In genomic region chr5:137743031-137743640, GRCh38 we compare ENCODE assay signal across 8 cellular contexts. TPM values are rescaled to one million over a fixed set of nuclear protein-coding genes. Genes with fewer than 3 reads are reported as not detected.
DNase-seq lines count a peak whose midpoint lies in the region; ATAC-seq and TF ChIP-seq lines count a peak whose summit lies in the region.

No MANE protein-coding gene starts in this region.

- no peaks in the 10 kb centered on the region for H3K79me2 ChIP-seq in OCI-LY7 (ENCODE audit: insufficient read depth, low read depth, low read length)

- H4K20me1 ChIP-seq in OCI-LY7 (ENCODE audit: insufficient read depth, low read length): 0 out of 2 replicates have a peak, but pooled peaks cover under 1% of the 10 kb centered on the region

- DNase-seq in CD4-positive, alpha-beta T cell: peak in 9 of 10 experiments; percentile 23 to 59 (median 44)
- DNase-seq in OCI-LY7 (ENCODE audit: low spot score) (peak; percentile 73), foreskin fibroblast (peak; percentile 46 to 85), omental fat pad (ENCODE audit: low spot score) (no peak), NCI-H187 treated with DMSO at 0.1 percent for 48 hours (lab: John Stamatoyannopoulos, UW) (no peak)
- peak; percentile 43 for DNase-seq in activated T-helper 2 cell treated with anti-CD3 and anti-CD28 coated beads, Interferon-gamma antibody, Interleukin-2, Interleukin-4, amounts not matched to agents 10 μg/mL and 5 μg/mL and 100 μg/mL, durations not matched to agents 14 hours and 24 hours and 36 hours (ENCODE audit: low spot score)

- H2AFZ ChIP-seq in OCI-LY7 (ENCODE audit: low read length): no peak overlapping the region

- no peaks in the 10 kb centered on the region for H3K27me3 ChIP-seq in CD4-positive, alpha-beta T cell (ENCODE audit: control insufficient read depth, insufficient read depth, low read length)

- H3K4me1 Mint-ChIP-seq in CD4-positive, alpha-beta T cell (ENCODE audit: low read depth): peaks cover 20% of the 10 kb centered on the region
- H3K4me1 Mint-ChIP-seq in activated T-helper 2 cell treated with anti-CD3 and anti-CD28 coated beads, Interferon-gamma antibody, Interleukin-2, Interleukin-4, amounts not matched to agents 10 μg/mL and 5 μg/mL and 100 μg/mL, durations not matched to agents 14 hours and 24 hours and 36 hours (ENCODE audit: low read depth): no peaks in the 10 kb centered on the region

- intact Hi-C loops in CD4-positive, alpha-beta T cell (cut with DNase I, micrococcal nuclease): loop anchor here (1.0 kb wide), 2 partner anchors 83 to 114 kb away; no protein-coding TSS in a partner anchor
- intact Hi-C loops in OCI-LY7 (cut with micrococcal nuclease; ENCODE audit: unreplicated experiment): loop anchor here (1.0 to 10.0 kb wide), 2 partner anchors 114 to 938 kb away; no protein-coding TSS in a partner anchor
- intact Hi-C loops in activated T-helper 2 cell treated with anti-CD3 and anti-CD28 coated beads, Interferon-gamma antibody, Interleukin-2, Interleukin-4, amounts not matched to agents 10 μg/mL and 5 μg/mL and 100 μg/mL, durations not matched to agents 14 hours and 24 hours and 36 hours (cut with micrococcal nuclease): loop anchor here (1.0 kb wide), 2 partner anchors 83 to 114 kb away; no protein-coding TSS in a partner anchor

- H3K9me3 Mint-ChIP-seq in CD4-positive, alpha-beta T cell: no peaks in the 10 kb centered on the region
- H3K9me3 Mint-ChIP-seq in activated T-helper 2 cell treated with anti-CD3 and anti-CD28 coated beads, Interferon-gamma antibody, Interleukin-2, Interleukin-4, amounts not matched to agents 10 μg/mL and 5 μg/mL and 100 μg/mL, durations not matched to agents 14 hours and 24 hours and 36 hours: peaks cover 1% of the 10 kb centered on the region

- TF ChIP-seq RAD21 in Ishikawa (IDR thresholded peaks at IDR 0.05; ENCODE audit: low read depth): peak; percentile 56

- no peaks in the 10 kb centered on the region for H3K27me3 Mint-ChIP-seq in CD4-positive, alpha-beta T cell
- no peaks in the 10 kb centered on the region for H3K27me3 Mint-ChIP-seq in activated T-helper 2 cell treated with anti-CD3 and anti-CD28 coated beads, Interferon-gamma antibody, Interleukin-2, Interleukin-4, amounts not matched to agents 10 μg/mL and 5 μg/mL and 100 μg/mL, durations not matched to agents 14 hours and 24 hours and 36 hours (ENCODE audit: low read depth)

- CTCF ChIA-PET in CD4-positive, alpha-beta T cell (lab: Charles Lee): interaction anchor here (0.6 to 4.8 kb wide), 25 partner anchors 9 to 588 kb away, joined by 3 to 88 read pairs (median 3); partner anchors contain the start of gene HNRNPA0
- CTCF ChIA-PET in OCI-LY7 (lab: Charles Lee; ENCODE audit: unreplicated experiment): interaction anchor here (0.9 to 2.7 kb wide), 2 partner anchors 83 to 113 kb away, joined by 3 to 12 read pairs; no protein-coding TSS in a partner anchor

- ATAC-seq in CD4-positive, alpha-beta T cell (ENCODE audit: poor library complexity): peak; percentile 91
- ATAC-seq in GM19452 (IDR thresholded peaks at IDR 0.05; ENCODE audit: unreplicated experiment) (peak; percentile 70), omental fat pad (ENCODE audit: low FRiP score) (peak; percentile 45)

- TF ChIP-seq EP300 in Ishikawa (IDR thresholded peaks at IDR 0.05; ENCODE audit: borderline replicate concordance): no peak

- no peaks in the 10 kb centered on the region for H3K9me2 ChIP-seq in OCI-LY7 (ENCODE audit: insufficient read depth, low read length)

- no TSS peak for BruUV-seq in OCI-LY7 (replicated peaks; lab: Mats Ljungman, UMichigan)

- no peak overlapping the region for H3K27ac Mint-ChIP-seq in CD4-positive, alpha-beta T cell
- H3K27ac Mint-ChIP-seq in activated T-helper 2 cell treated with anti-CD3 and anti-CD28 coated beads, Interferon-gamma antibody, Interleukin-2, Interleukin-4, amounts not matched to agents 10 μg/mL and 5 μg/mL and 100 μg/mL, durations not matched to agents 14 hours and 24 hours and 36 hours: no peak overlapping the region

- no peaks in the 10 kb centered on the region for H3K9me3 ChIP-seq in CD4-positive, alpha-beta T cell (ENCODE audit: control insufficient read depth, low read length)
- 0 out of 2 replicates have a peak, but pooled peaks cover 3% of the 10 kb centered on the region for H3K9me3 ChIP-seq in OCI-LY7 (ENCODE audit: low read length)

- POLR2A ChIA-PET in CD4-positive, alpha-beta T cell (lab: Charles Lee): interaction anchor here (0.6 to 4.3 kb wide), 7 partner anchors 11 to 115 kb away, joined by 3 to 44 read pairs (median 8); partner anchors contain the start of gene HNRNPA0
- POLR2A ChIA-PET in OCI-LY7 (lab: Charles Lee): interaction anchor here (0.5 to 1.1 kb wide), 6 partner anchors 8 to 1747 kb away, joined by 3 to 7 read pairs (median 4); no protein-coding TSS in a partner anchor

- H3K4me2 ChIP-seq in OCI-LY7 (ENCODE audit: low read length): no peak overlapping the region

- no peaks in the 10 kb centered on the region for H3K36me3 Mint-ChIP-seq in CD4-positive, alpha-beta T cell (ENCODE audit: low read depth)
- H3K36me3 Mint-ChIP-seq in activated T-helper 2 cell treated with anti-CD3 and anti-CD28 coated beads, Interferon-gamma antibody, Interleukin-2, Interleukin-4, amounts not matched to agents 10 μg/mL and 5 μg/mL and 100 μg/mL, durations not matched to agents 14 hours and 24 hours and 36 hours (ENCODE audit: low read depth): peaks cover under 1% of the 10 kb centered on the region

- H3K4me3 Mint-ChIP-seq in CD4-positive, alpha-beta T cell: no peak overlapping the region
- H3K4me3 Mint-ChIP-seq in activated T-helper 2 cell treated with anti-CD3 and anti-CD28 coated beads, Interferon-gamma antibody, Interleukin-2, Interleukin-4, amounts not matched to agents 10 μg/mL and 5 μg/mL and 100 μg/mL, durations not matched to agents 14 hours and 24 hours and 36 hours (ENCODE audit: low read depth): no peak overlapping the region

- no peak overlapping the region for H3K27ac ChIP-seq in CD4-positive, alpha-beta T cell (ENCODE audit: low read depth, low read length)
- H3K27ac ChIP-seq in OCI-LY7 (ENCODE audit: low read depth, low read length, poor library complexity, severe bottlenecking): no peak overlapping the region

- H3K4me1 ChIP-seq in OCI-LY7 (ENCODE audit: insufficient read depth, low read length, poor library complexity, severe bottlenecking): no peaks in the 10 kb centered on the region

- no peaks in the 10 kb centered on the region for H3K36me3 ChIP-seq in OCI-LY7 (ENCODE audit: insufficient read depth, low read length)

- H3K4me3 ChIP-seq in OCI-LY7 (ENCODE audit: low read depth, low read length, poor library complexity, severe bottlenecking) (no peak overlapping the region), foreskin fibroblast (ENCODE audit: low read depth in 1 of 2, low read length in 2 of 2) (no peak overlapping the region)

- peak; percentile 78 for TF ChIP-seq CTCF in CD4-positive, alpha-beta T cell (IDR thresholded peaks at IDR 0.05)
- TF ChIP-seq CTCF in OCI-LY7 (conservative IDR thresholded peaks at IDR 0.05; ENCODE audit: low read length) (peak; percentile 80), foreskin fibroblast (IDR thresholded peaks at IDR 0.05; ENCODE audit: low read depth, low read length) (peak; percentile 67), omental fat pad (IDR thresholded peaks at IDR 0.05) (peak in 1 of 3 donors; percentile 17)

TF ChIP-seq in Ishikawa, 13 proteins besides CTCF, POLR2A, EP300 and RAD21:
- TF ChIP-seq EGR1 (IDR thresholded peaks at IDR 0.05) (no peak), CREB1 (IDR thresholded peaks at IDR 0.05; ENCODE audit: low read depth) (no peak), YY1 (IDR thresholded peaks at IDR 0.05; ENCODE audit: low read depth) (no peak), ZBTB7A (IDR thresholded peaks at IDR 0.05; ENCODE audit: low read depth) (no peak), TAF1 (IDR thresholded peaks at IDR 0.05; ENCODE audit: low read depth) (no peak), CEBPB (IDR thresholded peaks at IDR 0.05) (no peak), FOXM1 (IDR thresholded peaks at IDR 0.05; ENCODE audit: borderline replicate concordance, low read depth) (no peak)
- TF ChIP-seq, protein P1, sequence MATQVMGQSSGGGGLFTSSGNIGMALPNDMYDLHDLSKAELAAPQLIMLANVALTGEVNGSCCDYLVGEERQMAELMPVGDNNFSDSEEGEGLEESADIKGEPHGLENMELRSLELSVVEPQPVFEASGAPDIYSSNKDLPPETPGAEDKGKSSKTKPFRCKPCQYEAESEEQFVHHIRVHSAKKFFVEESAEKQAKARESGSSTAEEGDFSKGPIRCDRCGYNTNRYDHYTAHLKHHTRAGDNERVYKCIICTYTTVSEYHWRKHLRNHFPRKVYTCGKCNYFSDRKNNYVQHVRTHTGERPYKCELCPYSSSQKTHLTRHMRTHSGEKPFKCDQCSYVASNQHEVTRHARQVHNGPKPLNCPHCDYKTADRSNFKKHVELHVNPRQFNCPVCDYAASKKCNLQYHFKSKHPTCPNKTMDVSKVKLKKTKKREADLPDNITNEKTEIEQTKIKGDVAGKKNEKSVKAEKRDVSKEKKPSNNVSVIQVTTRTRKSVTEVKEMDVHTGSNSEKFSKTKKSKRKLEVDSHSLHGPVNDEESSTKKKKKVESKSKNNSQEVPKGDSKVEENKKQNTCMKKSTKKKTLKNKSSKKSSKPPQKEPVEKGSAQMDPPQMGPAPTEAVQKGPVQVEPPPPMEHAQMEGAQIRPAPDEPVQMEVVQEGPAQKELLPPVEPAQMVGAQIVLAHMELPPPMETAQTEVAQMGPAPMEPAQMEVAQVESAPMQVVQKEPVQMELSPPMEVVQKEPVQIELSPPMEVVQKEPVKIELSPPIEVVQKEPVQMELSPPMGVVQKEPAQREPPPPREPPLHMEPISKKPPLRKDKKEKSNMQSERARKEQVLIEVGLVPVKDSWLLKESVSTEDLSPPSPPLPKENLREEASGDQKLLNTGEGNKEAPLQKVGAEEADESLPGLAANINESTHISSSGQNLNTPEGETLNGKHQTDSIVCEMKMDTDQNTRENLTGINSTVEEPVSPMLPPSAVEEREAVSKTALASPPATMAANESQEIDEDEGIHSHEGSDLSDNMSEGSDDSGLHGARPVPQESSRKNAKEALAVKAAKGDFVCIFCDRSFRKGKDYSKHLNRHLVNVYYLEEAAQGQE (IDR thresholded peaks at IDR 0.05; ENCODE audit: low read depth): no peak

RNA-seq across cellular contexts. Expression of gene KLHL3, which starts 7.2 kb away (rescaled TPM):
- total RNA-seq in CD4-positive, alpha-beta T cell: 10 to 100 TPM; 22.0 to 25.9 TPM
- total RNA-seq in OCI-LY7 (2014; rRNA removed; shearing (Covaris generic)): 0.23 and 0.28 TPM in 2 replicates
- total RNA-seq in OCI-LY7 (2022): 5.2 and 6.2 TPM in 2 replicates
- total RNA-seq in activated T-helper 2 cell treated with anti-CD3 and anti-CD28 coated beads, Interferon-gamma antibody, Interleukin-2, Interleukin-4, amounts not matched to agents 10 μg/mL and 5 μg/mL and 100 μg/mL, durations not matched to agents 14 hours and 24 hours and 36 hours: 1.7 and 2.3 TPM in 2 replicates
- total RNA-seq in omental fat pad: 1 to 10 TPM; 1.8 to 9.8 (median 4.0) TPM

RNA-seq across cellular contexts. Expression of gene HNRNPA0, which starts 11.0 kb away (rescaled TPM):
- 10 to 100 TPM; 52.7 to 53.2 TPM for total RNA-seq in CD4-positive, alpha-beta T cell
- total RNA-seq in OCI-LY7 (2014; rRNA removed; shearing (Covaris generic)): 20.6 and 25.8 TPM in 2 replicates
- total RNA-seq in OCI-LY7 (2022): 46.0 and 50.3 TPM in 2 replicates
- total RNA-seq in activated T-helper 2 cell treated with anti-CD3 and anti-CD28 coated beads, Interferon-gamma antibody, Interleukin-2, Interleukin-4, amounts not matched to agents 10 μg/mL and 5 μg/mL and 100 μg/mL, durations not matched to agents 14 hours and 24 hours and 36 hours: 37.2 and 37.5 TPM in 2 replicates
- 10 to 100 TPM in 3 of 4 donors, 1 to 10 TPM in 1; 9.7 to 16.9 (median 12.8) TPM for total RNA-seq in omental fat pad

Comparison
In these comparisons a context has a peak if more than half of its experiments do, and no peak if none do; other contexts are left out.
1. DNase-seq: peak in CD4-positive, alpha-beta T cell (9 of 10), OCI-LY7 (single experiment), activated T-helper 2 cell treated with anti-CD3 and anti-CD28 coated beads, Interferon-gamma antibody, Interleukin-2, Interleukin-4, amounts not matched to agents 10 μg/mL and 5 μg/mL and 100 μg/mL, durations not matched to agents 14 hours and 24 hours and 36 hours (single experiment) and foreskin fibroblast (2 of 2); none in omental fat pad (single experiment) and NCI-H187 treated with DMSO at 0.1 percent for 48 hours (single experiment).
2. Peak in every context shown above with its lines, with median percentiles within 50 percentile points of each other: ATAC-seq.